In the genomic region with DNA sequence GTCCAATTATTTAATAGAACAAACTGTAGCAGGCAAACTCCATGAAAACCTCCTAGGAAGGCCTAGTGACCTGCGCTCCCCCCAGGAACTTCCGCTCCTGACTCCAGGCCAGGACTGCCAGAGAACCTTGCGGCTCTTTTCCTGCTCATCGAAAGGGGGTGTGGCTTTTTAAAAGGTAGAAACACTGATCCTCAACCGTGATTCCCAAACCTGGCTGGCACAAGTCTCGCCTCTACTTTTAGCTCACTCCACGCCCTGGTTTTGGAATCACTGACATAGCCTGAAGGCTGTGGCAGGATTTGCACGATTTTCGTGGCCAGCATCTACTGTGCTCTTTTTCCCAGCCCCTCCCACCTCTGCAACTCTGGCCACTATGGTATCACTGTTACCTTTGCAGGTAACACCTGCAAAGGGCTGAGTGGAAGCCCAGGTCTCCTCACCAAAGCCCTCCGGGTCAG, we compare ENCODE assay signal across 1 cellular context.
TF ChIP-seq lines count a peak whose summit lies in the region.

No MANE protein-coding gene starts in this region.

TF ChIP-seq in HCT116, 20 proteins besides CTCF, POLR2A, EP300 and RAD21 (continued from another document):
- TF ChIP-seq CBX3 (IDR thresholded peaks at IDR 0.05; ENCODE audit: low read depth) = peak; percentile 75; the same call in 1 of the 2 replicates
- no peak for TF ChIP-seq ZBTB33 (IDR thresholded peaks at IDR 0.05; ENCODE audit: extremely low read depth, insufficient replicate concordance, low read length)
- peak; percentile 71 for TF ChIP-seq SIN3A (IDR thresholded peaks at IDR 0.05; ENCODE audit: low read depth)
- peak; percentile 38 for TF ChIP-seq TCF7L2 (IDR thresholded peaks at IDR 0.05; ENCODE audit: borderline replicate concordance, extremely low read depth, insufficient read depth, insufficient read length)
TF ChIP-seq in HCT116: peak in this region for 11.
